In genomic region chr7:28389504-28390385, GRCh38 we compare ENCODE assay signal across 8 cellular contexts. TPM values are rescaled to one million over a fixed set of nuclear protein-coding genes. Genes with fewer than 3 reads are reported as not detected.
A peak's percentile ranks its signal among the peaks of the same experiment; 100 is the strongest.
DNase-seq lines count a peak whose midpoint lies in the region; ATAC-seq and TF ChIP-seq lines count a peak whose summit lies in the region.

No MANE protein-coding gene starts in this region.

- TF ChIP-seq EP300 in ovary (IDR thresholded peaks at IDR 0.05): no peak

- no peaks in the 10 kb centered on the region for H3K36me3 ChIP-seq in ovary

- no peaks in the 10 kb centered on the region for H3K27me3 ChIP-seq in ovary

- H3K9me3 ChIP-seq in ovary: no peaks in the 10 kb centered on the region

- WGBS in ovary, 3 donors: 2 to 4% (median 3%) methylated on average over 14 of the region's 14 CpGs

- H3K4me3 ChIP-seq in GM08714 (ENCODE audit: low read length) (peak overlapping the region; percentile 39; the same call in 1 of the 2 replicates), foreskin fibroblast (ENCODE audit: low read depth in 1 of 2, low read length in 2 of 2) (peak overlapping the region; percentile 31 to 52), ovary (peak overlapping the region; percentile 2)

- peak; percentile 53 for TF ChIP-seq CTCF in foreskin fibroblast (IDR thresholded peaks at IDR 0.05; ENCODE audit: low read depth, low read length)
- peak in 2 of 3 donors; percentile 44 to 47 for TF ChIP-seq CTCF in ovary (IDR thresholded peaks at IDR 0.05)

- no peak overlapping the region for H3K27ac ChIP-seq in ovary

- no peak for TF ChIP-seq POLR2A in ovary (IDR thresholded peaks at IDR 0.05)

- ATAC-seq in GM19395 (IDR thresholded peaks at IDR 0.05; ENCODE audit: unreplicated experiment) (no peak), GM21825 (IDR thresholded peaks at IDR 0.05; ENCODE audit: unreplicated experiment) (no peak)

- DNase-seq in NCI-H1092 treated with DMSO at 0.1 percent for 48 hours (lab: John Stamatoyannopoulos, UW) (peak; percentile 85), SKM-1 (lab: John Stamatoyannopoulos, UW; ENCODE audit: unreplicated experiment) (peak; percentile 18), foreskin fibroblast (peak; percentile 52 to 80), ovary (no peak), OCI-M2 (lab: John Stamatoyannopoulos, UW; ENCODE audit: unreplicated experiment) (no peak)

- intact Hi-C loops in ovary (cut with DNase I): loop anchor here (5.0 kb wide), 2 partner anchors 463 to 473 kb away; no protein-coding TSS in a partner anchor

- H3K4me1 ChIP-seq in ovary (ENCODE audit: insufficient read depth): no peaks in the 10 kb centered on the region

RNA-seq across cellular contexts. Expression of gene CREB5, which starts 22.6 kb away (rescaled TPM):
- 10 to 100 TPM in 1 of 7 donors, 1 to 10 TPM in 5, under 1 TPM in 1; 0.71 to 15.0 (median 2.7) TPM for total RNA-seq in ovary
- polyA plus RNA-seq in ovary: 1 to 10 TPM; 1.1 to 4.3 TPM

Comparison
In these comparisons a context has a peak if more than half of its experiments do, and no peak if none do; other contexts are left out.
1. DNase-seq: peak in NCI-H1092 treated with DMSO at 0.1 percent for 48 hours (single experiment), SKM-1 (single experiment) and foreskin fibroblast (2 of 2); none in ovary (0 of 5) and OCI-M2 (single experiment).
2. Peak in every context shown above with its lines, with median percentiles within 50 percentile points of each other: H3K4me3 ChIP-seq.